In the genomic region with DNA sequence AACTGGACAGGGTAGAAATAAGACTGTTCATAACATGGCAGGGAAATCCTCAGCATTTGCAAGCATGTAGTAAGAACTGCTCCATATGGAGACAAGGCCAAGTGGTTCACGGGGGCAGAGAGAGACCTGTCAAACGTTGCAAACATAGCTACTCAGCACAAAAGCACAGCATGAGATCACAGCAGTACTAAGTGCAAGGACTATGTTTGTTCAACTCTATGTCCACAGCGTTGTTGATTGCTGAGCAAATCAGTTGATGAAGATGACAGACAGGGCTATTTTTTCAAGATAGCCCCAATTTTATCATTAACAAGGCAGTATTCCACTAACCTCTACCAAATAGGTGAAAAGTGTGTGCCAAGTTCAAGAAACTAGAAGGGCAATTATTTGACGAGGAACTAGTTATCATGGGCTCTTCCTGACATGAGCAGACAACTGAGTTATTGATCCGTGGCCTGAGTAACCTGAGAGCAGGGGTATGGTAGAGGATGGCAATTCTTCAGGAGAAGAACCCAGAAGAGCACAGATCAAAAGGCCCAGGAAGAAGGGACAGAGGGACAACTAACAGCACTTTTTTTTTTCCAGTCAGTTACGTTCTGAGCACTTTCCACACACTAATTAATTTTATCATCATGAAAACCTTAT, we compare ENCODE assay signal across 1 cellular context.
A peak's percentile ranks its signal among the peaks of the same experiment; 100 is the strongest.
TF ChIP-seq lines count a peak whose summit lies in the region.

No MANE protein-coding gene starts in this region.

TF ChIP-seq in HepG2, 621 proteins besides CTCF, POLR2A, EP300 and RAD21 (continued from another document and continues in another):
- TF ChIP-seq, protein P1, sequence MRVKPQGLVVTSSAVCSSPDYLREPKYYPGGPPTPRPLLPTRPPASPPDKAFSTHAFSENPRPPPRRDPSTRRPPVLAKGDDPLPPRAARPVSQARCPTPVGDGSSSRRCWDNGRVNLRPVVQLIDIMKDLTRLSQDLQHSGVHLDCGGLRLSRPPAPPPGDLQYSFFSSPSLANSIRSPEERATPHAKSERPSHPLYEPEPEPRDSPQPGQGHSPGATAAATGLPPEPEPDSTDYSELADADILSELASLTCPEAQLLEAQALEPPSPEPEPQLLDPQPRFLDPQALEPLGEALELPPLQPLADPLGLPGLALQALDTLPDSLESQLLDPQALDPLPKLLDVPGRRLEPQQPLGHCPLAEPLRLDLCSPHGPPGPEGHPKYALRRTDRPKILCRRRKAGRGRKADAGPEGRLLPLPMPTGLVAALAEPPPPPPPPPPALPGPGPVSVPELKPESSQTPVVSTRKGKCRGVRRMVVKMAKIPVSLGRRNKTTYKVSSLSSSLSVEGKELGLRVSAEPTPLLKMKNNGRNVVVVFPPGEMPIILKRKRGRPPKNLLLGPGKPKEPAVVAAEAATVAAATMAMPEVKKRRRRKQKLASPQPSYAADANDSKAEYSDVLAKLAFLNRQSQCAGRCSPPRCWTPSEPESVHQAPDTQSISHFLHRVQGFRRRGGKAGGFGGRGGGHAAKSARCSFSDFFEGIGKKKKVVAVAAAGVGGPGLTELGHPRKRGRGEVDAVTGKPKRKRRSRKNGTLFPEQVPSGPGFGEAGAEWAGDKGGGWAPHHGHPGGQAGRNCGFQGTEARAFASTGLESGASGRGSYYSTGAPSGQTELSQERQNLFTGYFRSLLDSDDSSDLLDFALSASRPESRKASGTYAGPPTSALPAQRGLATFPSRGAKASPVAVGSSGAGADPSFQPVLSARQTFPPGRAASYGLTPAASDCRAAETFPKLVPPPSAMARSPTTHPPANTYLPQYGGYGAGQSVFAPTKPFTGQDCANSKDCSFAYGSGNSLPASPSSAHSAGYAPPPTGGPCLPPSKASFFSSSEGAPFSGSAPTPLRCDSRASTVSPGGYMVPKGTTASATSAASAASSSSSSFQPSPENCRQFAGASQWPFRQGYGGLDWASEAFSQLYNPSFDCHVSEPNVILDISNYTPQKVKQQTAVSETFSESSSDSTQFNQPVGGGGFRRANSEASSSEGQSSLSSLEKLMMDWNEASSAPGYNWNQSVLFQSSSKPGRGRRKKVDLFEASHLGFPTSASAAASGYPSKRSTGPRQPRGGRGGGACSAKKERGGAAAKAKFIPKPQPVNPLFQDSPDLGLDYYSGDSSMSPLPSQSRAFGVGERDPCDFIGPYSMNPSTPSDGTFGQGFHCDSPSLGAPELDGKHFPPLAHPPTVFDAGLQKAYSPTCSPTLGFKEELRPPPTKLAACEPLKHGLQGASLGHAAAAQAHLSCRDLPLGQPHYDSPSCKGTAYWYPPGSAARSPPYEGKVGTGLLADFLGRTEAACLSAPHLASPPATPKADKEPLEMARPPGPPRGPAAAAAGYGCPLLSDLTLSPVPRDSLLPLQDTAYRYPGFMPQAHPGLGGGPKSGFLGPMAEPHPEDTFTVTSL (CRISPR knock-in tag; IDR thresholded peaks at IDR 0.05; ENCODE audit: borderline replicate concordance): peak; percentile 84; the same call in 1 of the 2 replicates
- TF ChIP-seq ATRX (CRISPR knock-in tag; IDR thresholded peaks at IDR 0.05; ENCODE audit: borderline replicate concordance) (no peak), ZNF207 (IDR thresholded peaks at IDR 0.05; ENCODE audit: borderline replicate concordance) (no peak), ZNF773 (CRISPR knock-in tag; IDR thresholded peaks at IDR 0.05; ENCODE audit: borderline replicate concordance) (no peak), ZNF605 (CRISPR knock-in tag; IDR thresholded peaks at IDR 0.05) (no peak), NR2F1 (CRISPR knock-in tag; IDR thresholded peaks at IDR 0.05) (0 out of 4 replicates have a peak, but pooled peaks have one; percentile 17 to 34), ZC3H13 (CRISPR knock-in tag; IDR thresholded peaks at IDR 0.05) (no peak), HOXA7 (CRISPR knock-in tag; IDR thresholded peaks at IDR 0.05) (no peak), NR1H2 (CRISPR knock-in tag; IDR thresholded peaks at IDR 0.05; ENCODE audit: borderline replicate concordance, low read depth) (no peak), ZNF549 (CRISPR knock-in tag; IDR thresholded peaks at IDR 0.05) (no peak), ZNF547 (CRISPR knock-in tag; IDR thresholded peaks at IDR 0.05) (no peak), FOXP4 (CRISPR knock-in tag; IDR thresholded peaks at IDR 0.05) (peak; percentile 50; the same call in 1 of the 2 replicates), ZNF782 (CRISPR knock-in tag; IDR thresholded peaks at IDR 0.05; ENCODE audit: borderline replicate concordance) (no peak), HDAC2 (CRISPR knock-in tag; IDR thresholded peaks at IDR 0.05) (peak; percentile 76), NFKB2 (CRISPR knock-in tag; IDR thresholded peaks at IDR 0.05; ENCODE audit: borderline replicate concordance) (no peak), ZNF234 (CRISPR knock-in tag; conservative IDR thresholded peaks at IDR 0.05) (no peak), CREB1 (IDR thresholded peaks at IDR 0.05) (no peak), CREB1 (CRISPR knock-in tag; IDR thresholded peaks at IDR 0.05) (no peak), GLI4 (CRISPR knock-in tag; IDR thresholded peaks at IDR 0.05; ENCODE audit: borderline replicate concordance) (no peak), TGIF2 (CRISPR knock-in tag; IDR thresholded peaks at IDR 0.05) (no peak), TCF7 (IDR thresholded peaks at IDR 0.05; ENCODE audit: low read depth) (peak; percentile 72), BCL3 (CRISPR knock-in tag; IDR thresholded peaks at IDR 0.05) (no peak), ZNF24 (IDR thresholded peaks at IDR 0.05) (no peak), GATAD1 (CRISPR knock-in tag; IDR thresholded peaks at IDR 0.05) (no peak), ZNF713 (CRISPR knock-in tag; IDR thresholded peaks at IDR 0.05) (no peak), RARA (CRISPR knock-in tag; IDR thresholded peaks at IDR 0.05) (peak; percentile 44; the same call in 1 of the 2 replicates), RFX3 (CRISPR knock-in tag; IDR thresholded peaks at IDR 0.05) (no peak), ZNF354B (CRISPR knock-in tag; IDR thresholded peaks at IDR 0.05) (no peak), ZBTB7A (CRISPR knock-in tag; IDR thresholded peaks at IDR 0.05) (no peak), MBD4 (IDR thresholded peaks at IDR 0.05; ENCODE audit: borderline replicate concordance, low read length) (no peak), ZNF792 (CRISPR knock-in tag; IDR thresholded peaks at IDR 0.05) (no peak), MEF2D (CRISPR knock-in tag; IDR thresholded peaks at IDR 0.05) (no peak), FIP1L1 (IDR thresholded peaks at IDR 0.05; ENCODE audit: borderline replicate concordance, insufficient read depth, low read depth, low read length) (no peak), SMYD3 (CRISPR knock-in tag; IDR thresholded peaks at IDR 0.05) (no peak), FOSL2 (CRISPR knock-in tag; IDR thresholded peaks at IDR 0.05) (peak; percentile 61)
- TF ChIP-seq, protein P2, sequence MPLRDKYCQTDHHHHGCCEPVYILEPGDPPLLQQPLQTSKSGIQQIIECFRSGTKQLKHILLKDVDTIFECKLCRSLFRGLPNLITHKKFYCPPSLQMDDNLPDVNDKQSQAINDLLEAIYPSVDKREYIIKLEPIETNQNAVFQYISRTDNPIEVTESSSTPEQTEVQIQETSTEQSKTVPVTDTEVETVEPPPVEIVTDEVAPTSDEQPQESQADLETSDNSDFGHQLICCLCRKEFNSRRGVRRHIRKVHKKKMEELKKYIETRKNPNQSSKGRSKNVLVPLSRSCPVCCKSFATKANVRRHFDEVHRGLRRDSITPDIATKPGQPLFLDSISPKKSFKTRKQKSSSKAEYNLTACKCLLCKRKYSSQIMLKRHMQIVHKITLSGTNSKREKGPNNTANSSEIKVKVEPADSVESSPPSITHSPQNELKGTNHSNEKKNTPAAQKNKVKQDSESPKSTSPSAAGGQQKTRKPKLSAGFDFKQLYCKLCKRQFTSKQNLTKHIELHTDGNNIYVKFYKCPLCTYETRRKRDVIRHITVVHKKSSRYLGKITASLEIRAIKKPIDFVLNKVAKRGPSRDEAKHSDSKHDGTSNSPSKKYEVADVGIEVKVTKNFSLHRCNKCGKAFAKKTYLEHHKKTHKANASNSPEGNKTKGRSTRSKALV (CRISPR knock-in tag; IDR thresholded peaks at IDR 0.05): no peak
- TF ChIP-seq, protein P3, sequence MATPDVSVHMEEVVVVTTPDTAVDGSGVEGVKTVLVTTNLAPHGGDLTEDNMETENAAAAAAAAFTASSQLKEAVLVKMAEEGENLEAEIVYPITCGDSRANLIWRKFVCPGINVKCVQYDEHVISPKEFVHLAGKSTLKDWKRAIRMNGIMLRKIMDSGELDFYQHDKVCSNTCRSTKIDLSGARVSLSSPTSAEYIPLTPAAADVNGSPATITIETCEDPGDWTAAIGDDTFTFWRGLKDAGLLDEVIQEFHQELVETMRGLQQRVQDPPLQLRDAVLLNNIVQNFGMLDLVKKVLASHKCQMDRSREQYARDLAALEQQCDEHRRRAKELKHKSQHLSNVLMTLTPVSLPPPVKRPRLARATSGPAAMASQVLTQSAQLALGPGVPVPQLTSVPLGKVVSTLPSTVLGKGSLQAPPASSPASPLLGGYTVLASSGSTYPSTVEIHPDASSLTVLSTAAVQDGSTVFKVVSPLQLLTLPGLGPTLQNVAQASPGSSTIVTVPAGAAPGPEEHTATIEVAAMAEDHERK (CRISPR knock-in tag; IDR thresholded peaks at IDR 0.05; ENCODE audit: low read depth): no peak
- TF ChIP-seq, protein P4, sequence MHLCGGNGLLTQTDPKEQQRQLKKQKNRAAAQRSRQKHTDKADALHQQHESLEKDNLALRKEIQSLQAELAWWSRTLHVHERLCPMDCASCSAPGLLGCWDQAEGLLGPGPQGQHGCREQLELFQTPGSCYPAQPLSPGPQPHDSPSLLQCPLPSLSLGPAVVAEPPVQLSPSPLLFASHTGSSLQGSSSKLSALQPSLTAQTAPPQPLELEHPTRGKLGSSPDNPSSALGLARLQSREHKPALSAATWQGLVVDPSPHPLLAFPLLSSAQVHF (CRISPR knock-in tag; IDR thresholded peaks at IDR 0.05): no peak
- TF ChIP-seq, protein P5, sequence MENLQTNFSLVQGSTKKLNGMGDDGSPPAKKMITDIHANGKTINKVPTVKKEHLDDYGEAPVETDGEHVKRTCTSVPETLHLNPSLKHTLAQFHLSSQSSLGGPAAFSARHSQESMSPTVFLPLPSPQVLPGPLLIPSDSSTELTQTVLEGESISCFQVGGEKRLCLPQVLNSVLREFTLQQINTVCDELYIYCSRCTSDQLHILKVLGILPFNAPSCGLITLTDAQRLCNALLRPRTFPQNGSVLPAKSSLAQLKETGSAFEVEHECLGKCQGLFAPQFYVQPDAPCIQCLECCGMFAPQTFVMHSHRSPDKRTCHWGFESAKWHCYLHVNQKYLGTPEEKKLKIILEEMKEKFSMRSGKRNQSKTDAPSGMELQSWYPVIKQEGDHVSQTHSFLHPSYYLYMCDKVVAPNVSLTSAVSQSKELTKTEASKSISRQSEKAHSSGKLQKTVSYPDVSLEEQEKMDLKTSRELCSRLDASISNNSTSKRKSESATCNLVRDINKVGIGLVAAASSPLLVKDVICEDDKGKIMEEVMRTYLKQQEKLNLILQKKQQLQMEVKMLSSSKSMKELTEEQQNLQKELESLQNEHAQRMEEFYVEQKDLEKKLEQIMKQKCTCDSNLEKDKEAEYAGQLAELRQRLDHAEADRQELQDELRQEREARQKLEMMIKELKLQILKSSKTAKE (CRISPR knock-in tag; IDR thresholded peaks at IDR 0.05; ENCODE audit: borderline replicate concordance): no peak
- TF ChIP-seq, protein P6, sequence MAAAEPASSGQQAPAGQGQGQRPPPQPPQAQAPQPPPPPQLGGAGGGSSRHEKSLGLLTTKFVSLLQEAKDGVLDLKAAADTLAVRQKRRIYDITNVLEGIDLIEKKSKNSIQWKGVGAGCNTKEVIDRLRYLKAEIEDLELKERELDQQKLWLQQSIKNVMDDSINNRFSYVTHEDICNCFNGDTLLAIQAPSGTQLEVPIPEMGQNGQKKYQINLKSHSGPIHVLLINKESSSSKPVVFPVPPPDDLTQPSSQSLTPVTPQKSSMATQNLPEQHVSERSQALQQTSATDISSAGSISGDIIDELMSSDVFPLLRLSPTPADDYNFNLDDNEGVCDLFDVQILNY (CRISPR knock-in tag; conservative IDR thresholded peaks at IDR 0.05): no peak
- TF ChIP-seq, protein P7, sequence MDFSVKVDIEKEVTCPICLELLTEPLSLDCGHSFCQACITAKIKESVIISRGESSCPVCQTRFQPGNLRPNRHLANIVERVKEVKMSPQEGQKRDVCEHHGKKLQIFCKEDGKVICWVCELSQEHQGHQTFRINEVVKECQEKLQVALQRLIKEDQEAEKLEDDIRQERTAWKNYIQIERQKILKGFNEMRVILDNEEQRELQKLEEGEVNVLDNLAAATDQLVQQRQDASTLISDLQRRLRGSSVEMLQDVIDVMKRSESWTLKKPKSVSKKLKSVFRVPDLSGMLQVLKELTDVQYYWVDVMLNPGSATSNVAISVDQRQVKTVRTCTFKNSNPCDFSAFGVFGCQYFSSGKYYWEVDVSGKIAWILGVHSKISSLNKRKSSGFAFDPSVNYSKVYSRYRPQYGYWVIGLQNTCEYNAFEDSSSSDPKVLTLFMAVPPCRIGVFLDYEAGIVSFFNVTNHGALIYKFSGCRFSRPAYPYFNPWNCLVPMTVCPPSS (IDR thresholded peaks at IDR 0.05): no peak
